Comparison of ENCODE assay signal across 9 cellular contexts in the genomic region with DNA sequence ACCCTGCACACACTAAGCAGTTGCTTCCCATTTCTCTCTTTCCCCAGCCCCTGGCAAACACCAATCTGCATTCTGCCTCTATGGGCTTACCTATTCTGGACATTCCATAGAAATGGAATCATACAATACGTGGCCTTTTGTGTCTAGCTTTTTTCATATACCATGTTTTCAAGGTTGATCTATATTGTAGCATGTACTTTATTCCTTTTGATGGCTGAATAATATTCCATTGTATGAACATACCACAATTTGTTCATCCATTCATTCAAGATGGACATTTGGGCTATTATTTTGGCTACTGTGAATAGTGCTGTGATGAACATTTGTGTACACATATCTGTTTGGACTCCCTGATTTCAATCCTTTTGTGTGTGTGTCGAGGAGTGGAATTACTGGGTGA. TPM values are rescaled to one million over a fixed set of nuclear protein-coding genes. Genes with fewer than 3 reads are reported as not detected.
"Had no signal": no experiment of that assay in that cellular context is flagged by ENCODE, and none has a peak within 500 bp of the region (broad histone marks: within the 10 kb centered on the region; RNA-seq: fewer than 3 reads in every experiment).

No MANE protein-coding gene starts in this region.

- FAIRE-seq: G401.6, GM12878, GM12891, GM12892, GM18507, GM19239 had no signal

- H3K4me3 ChIP-seq: GM12878 had no signal

- ATAC-seq: GM12878 had no signal

- DNase-seq: GDM1, GF-D8 had no signal

RNA-seq across cellular contexts. Expression of gene ADAMTS9, which starts 18.1 kb away (rescaled TPM):
- total RNA-seq: G401, GM12878 had no signal
